In the genomic region with DNA sequence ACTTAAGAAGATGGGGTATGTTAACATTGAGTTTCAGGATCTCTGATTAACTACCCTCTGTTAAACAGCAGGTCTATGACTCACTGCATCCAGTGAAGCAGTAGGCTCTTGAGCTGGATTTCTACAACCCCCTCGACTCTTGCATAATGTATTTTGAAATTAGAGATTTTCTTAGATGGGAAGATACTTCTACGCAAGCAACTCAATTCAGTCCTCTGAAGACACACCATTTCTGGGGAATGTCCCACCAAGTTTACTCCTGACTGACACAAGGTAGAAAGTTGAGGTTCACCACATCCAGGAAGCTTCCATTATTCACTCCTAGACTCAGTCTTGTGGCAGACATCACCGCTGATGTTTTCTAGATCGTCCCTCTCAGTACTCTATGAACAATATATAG, we compare ENCODE assay signal across 12 cellular contexts. TPM values are rescaled to one million over a fixed set of nuclear protein-coding genes. Genes with fewer than 3 reads are reported as not detected.
DNase-seq lines count a peak whose midpoint lies in the region; ATAC-seq lines count a peak whose summit lies in the region.
"Had no signal": no experiment of that assay in that cellular context is flagged by ENCODE, and none has a peak within 500 bp of the region (broad histone marks: within the 10 kb centered on the region; RNA-seq: fewer than 3 reads in every experiment).

No MANE protein-coding gene starts in this region.

- H3K4me3 Mint-ChIP-seq in T-helper 17 cell, result no peak overlapping the region
- no peak overlapping the region for H3K4me3 Mint-ChIP-seq in effector memory CD8-positive, alpha-beta T cell
- H3K4me3 Mint-ChIP-seq: dendritic cell treated with granulocyte-macrophage colony-stimulating factor and Interleukin-4, amounts not matched to agents 40 ng/mL and 50 ng/mL, for 4 days had no signal

- ATAC-seq in activated CD4-positive, CD25-positive, alpha-beta regulatory T cell treated with anti-CD3 and anti-CD28 coated beads, Interleukin-2, amount 50 U/mL, for 24 hours, result peak; percentile 85 to 87
- ATAC-seq in T-helper 17 cell, result peak; percentile 86
- ATAC-seq in effector memory CD8-positive, alpha-beta T cell (replicated peaks), result peak; percentile 72
- no peak for ATAC-seq in GM21390 (IDR thresholded peaks at IDR 0.05; ENCODE audit: unreplicated experiment)

- H3K27me3 Mint-ChIP-seq in T-helper 17 cell, result no peaks in the 10 kb centered on the region
- no peaks in the 10 kb centered on the region for H3K27me3 Mint-ChIP-seq in effector memory CD8-positive, alpha-beta T cell
- H3K27me3 Mint-ChIP-seq: dendritic cell treated with granulocyte-macrophage colony-stimulating factor and Interleukin-4, amounts not matched to agents 40 ng/mL and 50 ng/mL, for 4 days had no signal

- no peak for DNase-seq in activated CD4-positive, CD25-positive, alpha-beta regulatory T cell treated with anti-CD3 and anti-CD28 coated beads, Interleukin-2, amount 50 U/mL, for 72 hours
- DNase-seq in T-helper 17 cell, result no peak
- no peak for DNase-seq in effector memory CD8-positive, alpha-beta T cell
- peak in 2 of 3 experiments; percentile 22 for DNase-seq in stimulated activated CD4-positive, alpha-beta T cell treated with anti-CD3 and anti-CD28 coated beads, TNF-alpha, amount 100 ng/mL, for 24 hours (ENCODE audit: low read depth in 3 of 3)
- DNase-seq in NK-92 treated with Interleukin-12 subunit alpha and Interleukin-12 subunit beta, amount 100 ng/mL, for 24 hours (lab: John Stamatoyannopoulos, UW), result no peak
- DNase-seq in C1 segment of cervical spinal cord (lab: John Stamatoyannopoulos, UW), result no peak
- DNase-seq: substantia nigra, WERI-Rb-1 had no signal

- H3K36me3 Mint-ChIP-seq in T-helper 17 cell (ENCODE audit: low read depth), result no peaks in the 10 kb centered on the region
- peaks cover 3% of the 10 kb centered on the region for H3K36me3 Mint-ChIP-seq in effector memory CD8-positive, alpha-beta T cell (ENCODE audit: insufficient read depth)

- peaks cover 22% of the 10 kb centered on the region for H3K4me1 Mint-ChIP-seq in T-helper 17 cell
- H3K4me1 Mint-ChIP-seq in effector memory CD8-positive, alpha-beta T cell (ENCODE audit: low read depth in 2 of 2), result peaks cover 11 to 12% of the 10 kb centered on the region in 2 donors

- H3K27ac Mint-ChIP-seq in T-helper 17 cell, result peak overlapping the region; percentile 91
- no peak overlapping the region for H3K27ac Mint-ChIP-seq in effector memory CD8-positive, alpha-beta T cell
- H3K27ac Mint-ChIP-seq: dendritic cell treated with granulocyte-macrophage colony-stimulating factor and Interleukin-4, amounts not matched to agents 40 ng/mL and 50 ng/mL, for 4 days had no signal

- H3K9me3 Mint-ChIP-seq in effector memory CD8-positive, alpha-beta T cell, result no peaks in the 10 kb centered on the region
- H3K9me3 Mint-ChIP-seq: dendritic cell treated with granulocyte-macrophage colony-stimulating factor and Interleukin-4, amounts not matched to agents 40 ng/mL and 50 ng/mL, for 4 days had no signal

- no peaks in the 10 kb centered on the region for H3K9me3 ChIP-seq in T-helper 17 cell (ENCODE audit: control insufficient read depth, low read length, poor library complexity, severe bottlenecking)
- H3K9me3 ChIP-seq: right atrium auricular region had no signal

RNA-seq across cellular contexts. Expression of gene PALLD, which starts 12.9 kb away (rescaled TPM):
- under 1 TPM; 0.26 to 0.67 TPM for total RNA-seq in T-helper 17 cell

RNA-seq across cellular contexts. Expression of gene DDX60L, which starts 29.5 kb away (rescaled TPM):
- 10 to 100 TPM; 42.2 to 45.3 TPM for total RNA-seq in T-helper 17 cell

Comparison
In these comparisons a context has a peak if more than half of its experiments do, and no peak if none do; other contexts are left out.
1. DNase-seq: peak in stimulated activated CD4-positive, alpha-beta T cell treated with anti-CD3 and anti-CD28 coated beads, TNF-alpha, amount 100 ng/mL, for 24 hours (2 of 3); none in activated CD4-positive, CD25-positive, alpha-beta regulatory T cell treated with anti-CD3 and anti-CD28 coated beads, Interleukin-2, amount 50 U/mL, for 72 hours (single experiment), T-helper 17 cell (0 of 3), effector memory CD8-positive, alpha-beta T cell (0 of 3), NK-92 treated with Interleukin-12 subunit alpha and Interleukin-12 subunit beta, amount 100 ng/mL, for 24 hours (single experiment) and C1 segment of cervical spinal cord (0 of 14).